ENCODE assay signal across 28 cellular contexts in genomic region chr11:60858236-60858635, GRCh38. TPM values are rescaled to one million over a fixed set of nuclear protein-coding genes. Genes with fewer than 3 reads are reported as not detected.
A peak's percentile ranks its signal among the peaks of the same experiment; 100 is the strongest.
DNase-seq lines count a peak whose midpoint lies in the region; ATAC-seq and TF ChIP-seq lines count a peak whose summit lies in the region.
"Had no signal": no experiment of that assay in that cellular context is flagged by ENCODE, and none has a peak within 500 bp of the region (broad histone marks: within the 10 kb centered on the region; RNA-seq: fewer than 3 reads in every experiment).

No MANE protein-coding gene starts in this region.

- peaks cover 2% of the 10 kb centered on the region for H3K36me3 Mint-ChIP-seq in activated CD4-positive, alpha-beta T cell treated with anti-CD3 and anti-CD28 coated beads for 36 hours (ENCODE audit: low read depth)
- H3K36me3 Mint-ChIP-seq in activated CD4-positive, alpha-beta T cell treated with anti-CD3 and anti-CD28 coated beads, Interleukin-2, amount 10 ng/mL, durations not matched to agents 24 days and 14 days (ENCODE audit: low read depth), result peaks cover under 1% of the 10 kb centered on the region
- peaks cover under 1% of the 10 kb centered on the region for H3K36me3 Mint-ChIP-seq in activated CD8-positive, alpha-beta T cell treated with anti-CD3 and anti-CD28 coated beads, Interleukin-2, amount 10 ng/mL, durations not matched to agents 7 days and 5 days (ENCODE audit: low read depth)
- H3K36me3 Mint-ChIP-seq in neural progenitor cell (no peaks in the 10 kb centered on the region), Calu3 (ENCODE audit: insufficient read depth, unreplicated experiment) (peaks cover 1% of the 10 kb centered on the region)

- DNase-seq in activated CD4-positive, alpha-beta T cell treated with anti-CD3 and anti-CD28 coated beads for 36 hours, result no peak
- DNase-seq in activated CD4-positive, alpha-beta T cell treated with anti-CD3 and anti-CD28 coated beads, Interleukin-2, amount 10 ng/mL, durations not matched to agents 24 days and 14 days, result no peak
- DNase-seq in DND-41, result no peak
- no peak for DNase-seq in activated CD8-positive, alpha-beta T cell treated with anti-CD3 and anti-CD28 coated beads, Interleukin-2, amount 10 ng/mL, durations not matched to agents 7 days and 5 days
- no peak for DNase-seq in neural progenitor cell (ENCODE audit: low spot score)
- DNase-seq in GF-D8 (lab: John Stamatoyannopoulos, UW), result no peak
- no peak for DNase-seq in Calu3
- DNase-seq in HuH-7 (ENCODE audit: low spot score), result no peak
- DNase-seq: adrenal gland; Caco-2; endodermal cell; MM.1S; NCI-H146; NCI-H524; NK-92 treated with Interleukin-12 subunit alpha and Interleukin-12 subunit beta, amount 100 ng/mL, for 24 hours; occipital lobe; SJCRH30; stimulated activated CD4-positive, alpha-beta T cell treated with anti-CD3 and anti-CD28 coated beads, Interleukin-4, amount 100 ng/mL, for 4 hours; upper lobe of left lung had no signal

- H3K4me2 ChIP-seq in DND-41 (ENCODE audit: insufficient read depth, low read length) (no peak overlapping the region), neural progenitor cell (no peak overlapping the region)

- H3F3A ChIP-seq in neural progenitor cell (ENCODE audit: low read depth), result no peaks in the 10 kb centered on the region

- H3K4me3 Mint-ChIP-seq in activated CD4-positive, alpha-beta T cell treated with anti-CD3 and anti-CD28 coated beads for 36 hours, result no peak overlapping the region
- no peak overlapping the region for H3K4me3 Mint-ChIP-seq in activated CD4-positive, alpha-beta T cell treated with anti-CD3 and anti-CD28 coated beads, Interleukin-2, amount 10 ng/mL, durations not matched to agents 24 days and 14 days
- peak overlapping the region; percentile 4 for H3K4me3 Mint-ChIP-seq in activated CD8-positive, alpha-beta T cell treated with anti-CD3 and anti-CD28 coated beads, Interleukin-2, amount 10 ng/mL, durations not matched to agents 7 days and 5 days
- H3K4me3 Mint-ChIP-seq in neural progenitor cell (no peak overlapping the region), Calu3 (ENCODE audit: low read depth, unreplicated experiment) (no peak overlapping the region)
- H3K4me3 Mint-ChIP-seq: endodermal cell, WTC11 had no signal

- H3K27ac Mint-ChIP-seq in activated CD4-positive, alpha-beta T cell treated with anti-CD3 and anti-CD28 coated beads for 36 hours, result peak overlapping the region; percentile 49
- no peak overlapping the region for H3K27ac Mint-ChIP-seq in activated CD4-positive, alpha-beta T cell treated with anti-CD3 and anti-CD28 coated beads, Interleukin-2, amount 10 ng/mL, durations not matched to agents 24 days and 14 days
- peak overlapping the region; percentile 74 for H3K27ac Mint-ChIP-seq in activated CD8-positive, alpha-beta T cell treated with anti-CD3 and anti-CD28 coated beads, Interleukin-2, amount 10 ng/mL, durations not matched to agents 7 days and 5 days
- H3K27ac Mint-ChIP-seq in neural progenitor cell (peak overlapping the region; percentile 77), Calu3 (ENCODE audit: unreplicated experiment) (no peak overlapping the region)
- H3K27ac Mint-ChIP-seq: endodermal cell, WTC11 had no signal

- H3K27me3 ChIP-seq in DND-41 (ENCODE audit: insufficient read depth, low read length, poor library complexity) (no peaks in the 10 kb centered on the region), neural progenitor cell (peaks cover 22% of the 10 kb centered on the region)
- H3K27me3 ChIP-seq: adrenal gland, SJCRH30, upper lobe of left lung had no signal

- no peaks in the 10 kb centered on the region for H4K20me1 ChIP-seq in DND-41 (ENCODE audit: insufficient read depth, low read length)
- H4K20me1 ChIP-seq in neural progenitor cell (ENCODE audit: low read depth), result no peaks in the 10 kb centered on the region

- H3K9me3 Mint-ChIP-seq in activated CD4-positive, alpha-beta T cell treated with anti-CD3 and anti-CD28 coated beads for 36 hours (ENCODE audit: low read depth), result no peaks in the 10 kb centered on the region
- H3K9me3 Mint-ChIP-seq in activated CD4-positive, alpha-beta T cell treated with anti-CD3 and anti-CD28 coated beads, Interleukin-2, amount 10 ng/mL, durations not matched to agents 24 days and 14 days, result no peaks in the 10 kb centered on the region
- no peaks in the 10 kb centered on the region for H3K9me3 Mint-ChIP-seq in activated CD8-positive, alpha-beta T cell treated with anti-CD3 and anti-CD28 coated beads, Interleukin-2, amount 10 ng/mL, durations not matched to agents 7 days and 5 days (ENCODE audit: insufficient read depth)
- no peaks in the 10 kb centered on the region for H3K9me3 Mint-ChIP-seq in neural progenitor cell
- no peaks in the 10 kb centered on the region for H3K9me3 Mint-ChIP-seq in Calu3 (ENCODE audit: low read depth, unreplicated experiment)
- H3K9me3 Mint-ChIP-seq: endodermal cell, WTC11 had no signal

- no peaks in the 10 kb centered on the region for H3K27me3 Mint-ChIP-seq in activated CD4-positive, alpha-beta T cell treated with anti-CD3 and anti-CD28 coated beads for 36 hours
- peaks cover 3% of the 10 kb centered on the region for H3K27me3 Mint-ChIP-seq in activated CD4-positive, alpha-beta T cell treated with anti-CD3 and anti-CD28 coated beads, Interleukin-2, amount 10 ng/mL, durations not matched to agents 24 days and 14 days
- no peaks in the 10 kb centered on the region for H3K27me3 Mint-ChIP-seq in activated CD8-positive, alpha-beta T cell treated with anti-CD3 and anti-CD28 coated beads, Interleukin-2, amount 10 ng/mL, durations not matched to agents 7 days and 5 days (ENCODE audit: low read depth)
- H3K27me3 Mint-ChIP-seq in neural progenitor cell (ENCODE audit: insufficient read depth, low read depth) (peaks cover 9% of the 10 kb centered on the region), Calu3 (ENCODE audit: unreplicated experiment) (peaks cover 39% of the 10 kb centered on the region)

- no TSS peak for BruUV-seq in Calu3 (replicated peaks; lab: Mats Ljungman, UMichigan)

- POLR2A ChIA-PET in activated CD4-positive, alpha-beta T cell treated with anti-CD3 and anti-CD28 coated beads for 36 hours (lab: Charles Lee), result no interaction called here
- POLR2A ChIA-PET in activated CD8-positive, alpha-beta T cell treated with anti-CD3 and anti-CD28 coated beads, Interleukin-2, amount 10 ng/mL, durations not matched to agents 7 days and 5 days (lab: Charles Lee), result no interaction called here

- no peak for ATAC-seq in activated CD4-positive, alpha-beta T cell treated with anti-CD3 and anti-CD28 coated beads for 36 hours
- no peak for ATAC-seq in DND-41 (ENCODE audit: insufficient read depth, low read depth)
- no peak for ATAC-seq in activated CD8-positive, alpha-beta T cell treated with anti-CD3 and anti-CD28 coated beads, Interleukin-2, amount 10 ng/mL, durations not matched to agents 7 days and 5 days
- ATAC-seq: WTC11 had no signal

- H3K4me1 ChIP-seq in DND-41 (ENCODE audit: insufficient read depth, low read length), result peaks cover 12% of the 10 kb centered on the region
- no peaks in the 10 kb centered on the region for H3K4me1 ChIP-seq in neural progenitor cell
- H3K4me1 ChIP-seq: adrenal gland, SJCRH30, upper lobe of left lung had no signal

- H2AFZ ChIP-seq in DND-41 (ENCODE audit: low read depth, low read length) (no peak overlapping the region), neural progenitor cell (replicated peaks) (no peak overlapping the region)

- peaks cover 17% of the 10 kb centered on the region for H3K4me1 Mint-ChIP-seq in activated CD4-positive, alpha-beta T cell treated with anti-CD3 and anti-CD28 coated beads for 36 hours
- H3K4me1 Mint-ChIP-seq in activated CD4-positive, alpha-beta T cell treated with anti-CD3 and anti-CD28 coated beads, Interleukin-2, amount 10 ng/mL, durations not matched to agents 24 days and 14 days, result peaks cover 15% of the 10 kb centered on the region
- peaks cover 68% of the 10 kb centered on the region for H3K4me1 Mint-ChIP-seq in activated CD8-positive, alpha-beta T cell treated with anti-CD3 and anti-CD28 coated beads, Interleukin-2, amount 10 ng/mL, durations not matched to agents 7 days and 5 days (ENCODE audit: low read depth)
- H3K4me1 Mint-ChIP-seq in neural progenitor cell, result peaks cover 7% of the 10 kb centered on the region
- H3K4me1 Mint-ChIP-seq in Calu3 (ENCODE audit: low read depth, unreplicated experiment), result no peaks in the 10 kb centered on the region
- H3K4me1 Mint-ChIP-seq: endodermal cell, WTC11 had no signal

- H3K36me3 ChIP-seq in DND-41 (ENCODE audit: insufficient read depth, low read length), result no peaks in the 10 kb centered on the region
- H3K36me3 ChIP-seq in neural progenitor cell, result no peaks in the 10 kb centered on the region
- H3K36me3 ChIP-seq: adrenal gland, SJCRH30 had no signal

- CTCF ChIA-PET in activated CD4-positive, alpha-beta T cell treated with anti-CD3 and anti-CD28 coated beads for 36 hours (lab: Charles Lee), result interaction anchor here (0.8 to 1.3 kb wide), 2 partner anchors 30 to 84 kb away, joined by 3 to 5 read pairs; no protein-coding TSS in a partner anchor
- CTCF ChIA-PET in activated CD8-positive, alpha-beta T cell treated with anti-CD3 and anti-CD28 coated beads, Interleukin-2, amount 10 ng/mL, durations not matched to agents 7 days and 5 days (lab: Charles Lee), result interaction anchor here (1.7 to 3.5 kb wide), 3 partner anchors 13 to 29 kb away, joined by 5 to 22 read pairs (median 6); no protein-coding TSS in a partner anchor
- CTCF ChIA-PET in Calu3 (lab: Charles Lee), result no interaction called here

- intact Hi-C loops in activated CD4-positive, alpha-beta T cell treated with anti-CD3 and anti-CD28 coated beads for 36 hours (cut with DNase I, micrococcal nuclease), result no loop called here
- intact Hi-C loops in activated CD4-positive, alpha-beta T cell treated with anti-CD3 and anti-CD28 coated beads, Interleukin-2, amount 10 ng/mL, durations not matched to agents 24 days and 14 days (cut with micrococcal nuclease), result no loop called here
- intact Hi-C loops in Calu3 (cut with micrococcal nuclease; ENCODE audit: unreplicated experiment), result no loop called here

- H3K27ac ChIP-seq in DND-41 (ENCODE audit: low read length) (0 out of 2 replicates have a peak overlapping the region, but pooled peaks have one; percentile 16), neural progenitor cell (no peak overlapping the region)
- H3K27ac ChIP-seq: adrenal gland, SJCRH30, upper lobe of left lung had no signal

- H3K4me3 ChIP-seq in DND-41 (ENCODE audit: low read depth in 1 of 2, low read length in 2 of 2) (no peak overlapping the region), neural progenitor cell (no peak overlapping the region)
- H3K4me3 ChIP-seq: adrenal gland, SJCRH30, upper lobe of left lung had no signal

- H3K79me2 ChIP-seq in DND-41 (ENCODE audit: insufficient read depth, low read length) (no peaks in the 10 kb centered on the region), neural progenitor cell (ENCODE audit: low read depth) (no peaks in the 10 kb centered on the region)

- H3K9me3 ChIP-seq in DND-41 (ENCODE audit: insufficient read depth, low read length, severe bottlenecking) (no peaks in the 10 kb centered on the region), neural progenitor cell (ENCODE audit: low read depth) (no peaks in the 10 kb centered on the region)
- H3K9me3 ChIP-seq: adrenal gland, Caco-2, SJCRH30, upper lobe of left lung had no signal

- TF ChIP-seq CTCF in DND-41 (IDR thresholded peaks at IDR 0.05; ENCODE audit: borderline replicate concordance, extremely low read depth, low read length, poor library complexity, severe bottlenecking) (no peak), neural progenitor cell (IDR thresholded peaks at IDR 0.05) (no peak), Calu3 (IDR thresholded peaks at IDR 0.05; ENCODE audit: unreplicated experiment) (no peak)

- H3K9ac ChIP-seq in DND-41 (ENCODE audit: low read depth, low read length), result no peak overlapping the region
- H3K9ac ChIP-seq in neural progenitor cell, result no peak overlapping the region

RNA-seq across cellular contexts. Expression of gene PTGDR2, which starts 2.5 kb away (rescaled TPM):
- total RNA-seq in activated CD4-positive, alpha-beta T cell treated with anti-CD3 and anti-CD28 coated beads for 36 hours, result under 1 TPM; 0.11 to 0.18 TPM
- total RNA-seq in activated CD4-positive, alpha-beta T cell treated with anti-CD3 and anti-CD28 coated beads, Interleukin-2, amount 10 ng/mL, durations not matched to agents 24 days and 14 days, result 0.14 and 0.19 TPM in 2 replicates
- total RNA-seq in activated CD8-positive, alpha-beta T cell treated with anti-CD3 and anti-CD28 coated beads, Interleukin-2, amount 10 ng/mL, durations not matched to agents 7 days and 5 days, result 1 to 10 TPM; 3.3 to 3.4 TPM
- total RNA-seq in neural progenitor cell (ENCODE audit: low replicate concordance), result 0.06 TPM in 1 of 2 replicates, not detected in the other
- total RNA-seq in Calu3 (2022), result 0.29 and 0.31 TPM in 2 replicates
- total RNA-seq: A172, glomerular endothelial cell, H1, renal cortical epithelial cell, SJCRH30 had no signal

RNA-seq across cellular contexts. Expression of gene ZP1, which starts 9.1 kb away (rescaled TPM):
- not detected for total RNA-seq in activated CD4-positive, alpha-beta T cell treated with anti-CD3 and anti-CD28 coated beads for 36 hours
- not detected in 2 replicates for total RNA-seq in activated CD4-positive, alpha-beta T cell treated with anti-CD3 and anti-CD28 coated beads, Interleukin-2, amount 10 ng/mL, durations not matched to agents 24 days and 14 days
- total RNA-seq in activated CD8-positive, alpha-beta T cell treated with anti-CD3 and anti-CD28 coated beads, Interleukin-2, amount 10 ng/mL, durations not matched to agents 7 days and 5 days, result under 1 TPM in 1 of 2 experiments, not detected in 1; 0.34 TPM
- total RNA-seq in neural progenitor cell (ENCODE audit: low replicate concordance) (not detected in 2 replicates), Calu3 (2022) (not detected in 2 replicates)
- total RNA-seq: activated CD8-positive, alpha-beta memory T cell treated with anti-CD3 and anti-CD28 coated beads for 36 hours; Caco-2; endodermal cell; glomerular endothelial cell; H1; kidney; lung microvascular endothelial cell; occipital lobe; renal cortical epithelial cell; SJCRH30; T-helper 1 cell treated with Interleukin-12 subunit alpha and Interleukin-12 subunit beta and Interleukin-4 antibody, amounts not matched to agents 30 ng/mL and 1 ng/mL, for 36 hours; upper lobe of left lung; WTC11 had no signal

RNA-seq across cellular contexts. Expression of gene CCDC86, which starts 16.3 kb away (rescaled TPM):
- total RNA-seq in activated CD4-positive, alpha-beta T cell treated with anti-CD3 and anti-CD28 coated beads for 36 hours, result 10 to 100 TPM; 52.1 to 75.1 TPM
- 90.0 and 91.3 TPM in 2 replicates for total RNA-seq in activated CD4-positive, alpha-beta T cell treated with anti-CD3 and anti-CD28 coated beads, Interleukin-2, amount 10 ng/mL, durations not matched to agents 24 days and 14 days
- 10 to 100 TPM; 34.2 to 36.0 TPM for total RNA-seq in activated CD8-positive, alpha-beta T cell treated with anti-CD3 and anti-CD28 coated beads, Interleukin-2, amount 10 ng/mL, durations not matched to agents 7 days and 5 days
- total RNA-seq in neural progenitor cell (ENCODE audit: low replicate concordance) (3.3 and 9.5 TPM in 2 replicates), Calu3 (2022) (51.5 and 58.2 TPM in 2 replicates)

RNA-seq across cellular contexts. Expression of gene PRPF19, which starts 48.1 kb away (rescaled TPM):
- total RNA-seq in activated CD4-positive, alpha-beta T cell treated with anti-CD3 and anti-CD28 coated beads for 36 hours, result 100 to 1,000 TPM; 148 to 197 TPM
- 219 TPM in 2 replicates for total RNA-seq in activated CD4-positive, alpha-beta T cell treated with anti-CD3 and anti-CD28 coated beads, Interleukin-2, amount 10 ng/mL, durations not matched to agents 24 days and 14 days
- 100 to 1,000 TPM; 161 TPM for total RNA-seq in activated CD8-positive, alpha-beta T cell treated with anti-CD3 and anti-CD28 coated beads, Interleukin-2, amount 10 ng/mL, durations not matched to agents 7 days and 5 days
- total RNA-seq in neural progenitor cell (ENCODE audit: low replicate concordance) (34.5 and 72.7 TPM in 2 replicates), Calu3 (2022) (128 and 129 TPM in 2 replicates)

RNA-seq across cellular contexts. Expression of gene TMEM109, which starts 55.7 kb away (rescaled TPM):
- total RNA-seq in activated CD4-positive, alpha-beta T cell treated with anti-CD3 and anti-CD28 coated beads for 36 hours, result 10 to 100 TPM; 80.3 to 89.1 TPM
- 144 and 147 TPM in 2 replicates for total RNA-seq in activated CD4-positive, alpha-beta T cell treated with anti-CD3 and anti-CD28 coated beads, Interleukin-2, amount 10 ng/mL, durations not matched to agents 24 days and 14 days
- total RNA-seq in activated CD8-positive, alpha-beta T cell treated with anti-CD3 and anti-CD28 coated beads, Interleukin-2, amount 10 ng/mL, durations not matched to agents 7 days and 5 days, result 100 to 1,000 TPM; 136 to 139 TPM
- 22.4 and 23.6 TPM in 2 replicates for total RNA-seq in neural progenitor cell (ENCODE audit: low replicate concordance)
- total RNA-seq in Calu3 (2022), result 71.2 and 78.1 TPM in 2 replicates

Comparison
In these comparisons a context has a peak if more than half of its experiments do, and no peak if none do; other contexts are left out.
1. H3K27ac Mint-ChIP-seq: peak in activated CD4-positive, alpha-beta T cell treated with anti-CD3 and anti-CD28 coated beads for 36 hours (single experiment), activated CD8-positive, alpha-beta T cell treated with anti-CD3 and anti-CD28 coated beads, Interleukin-2, amount 10 ng/mL, durations not matched to agents 7 days and 5 days (single experiment) and neural progenitor cell (single experiment); none in activated CD4-positive, alpha-beta T cell treated with anti-CD3 and anti-CD28 coated beads, Interleukin-2, amount 10 ng/mL, durations not matched to agents 24 days and 14 days (single experiment) and Calu3 (single experiment).